In the genomic region with DNA sequence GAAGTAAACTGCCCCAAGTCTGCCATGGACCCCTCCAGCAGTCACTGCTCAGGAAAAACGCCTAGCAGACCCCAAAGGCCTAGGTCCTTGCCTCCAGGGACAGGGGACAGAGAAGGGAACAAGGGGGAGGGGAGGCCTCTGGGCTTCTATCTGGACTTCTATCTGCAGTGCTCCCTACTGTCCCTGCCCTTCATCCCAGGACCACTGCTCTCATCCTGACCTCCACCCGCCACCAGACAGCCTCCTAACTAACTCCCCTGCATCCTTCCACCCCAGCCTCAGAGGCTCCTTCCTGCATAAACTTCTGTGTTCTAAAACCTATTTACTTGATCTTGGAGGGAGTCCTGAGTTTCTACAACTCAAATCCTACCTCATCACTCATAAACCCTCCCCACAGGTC, we compare ENCODE assay signal across 2 cellular contexts.
TF ChIP-seq lines count a peak whose summit lies in the region.

No MANE protein-coding gene starts in this region.

TF ChIP-seq in HepG2, 621 proteins besides CTCF, POLR2A, EP300 and RAD21:
- TF ChIP-seq ZNF263 (CRISPR knock-in tag; IDR thresholded peaks at IDR 0.05): peak; percentile 66; the same call in 1 of the 2 replicates
- TF ChIP-seq ZNF253 (CRISPR knock-in tag; IDR thresholded peaks at IDR 0.05; ENCODE audit: borderline replicate concordance): no peak

TF ChIP-seq in WTC11, 78 proteins besides CTCF, POLR2A, EP300 and RAD21:
- TF ChIP-seq PRRX2 (CRISPR knock-in tag; IDR thresholded peaks at IDR 0.05) (no peak), FOXJ3 (CRISPR knock-in tag; IDR thresholded peaks at IDR 0.05; ENCODE audit: borderline replicate concordance) (no peak), FOXP1 (CRISPR knock-in tag; IDR thresholded peaks at IDR 0.05; ENCODE audit: borderline replicate concordance) (no peak), ATF1 (CRISPR knock-in tag; IDR thresholded peaks at IDR 0.05) (no peak), CREB1 (CRISPR knock-in tag; IDR thresholded peaks at IDR 0.05) (no peak)
- TF ChIP-seq, protein P1, sequence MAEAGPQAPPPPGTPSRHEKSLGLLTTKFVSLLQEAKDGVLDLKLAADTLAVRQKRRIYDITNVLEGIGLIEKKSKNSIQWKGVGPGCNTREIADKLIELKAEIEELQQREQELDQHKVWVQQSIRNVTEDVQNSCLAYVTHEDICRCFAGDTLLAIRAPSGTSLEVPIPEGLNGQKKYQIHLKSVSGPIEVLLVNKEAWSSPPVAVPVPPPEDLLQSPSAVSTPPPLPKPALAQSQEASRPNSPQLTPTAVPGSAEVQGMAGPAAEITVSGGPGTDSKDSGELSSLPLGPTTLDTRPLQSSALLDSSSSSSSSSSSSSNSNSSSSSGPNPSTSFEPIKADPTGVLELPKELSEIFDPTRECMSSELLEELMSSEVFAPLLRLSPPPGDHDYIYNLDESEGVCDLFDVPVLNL (CRISPR knock-in tag; IDR thresholded peaks at IDR 0.05; ENCODE audit: borderline replicate concordance, low read depth): no peak
- TF ChIP-seq, protein P2, sequence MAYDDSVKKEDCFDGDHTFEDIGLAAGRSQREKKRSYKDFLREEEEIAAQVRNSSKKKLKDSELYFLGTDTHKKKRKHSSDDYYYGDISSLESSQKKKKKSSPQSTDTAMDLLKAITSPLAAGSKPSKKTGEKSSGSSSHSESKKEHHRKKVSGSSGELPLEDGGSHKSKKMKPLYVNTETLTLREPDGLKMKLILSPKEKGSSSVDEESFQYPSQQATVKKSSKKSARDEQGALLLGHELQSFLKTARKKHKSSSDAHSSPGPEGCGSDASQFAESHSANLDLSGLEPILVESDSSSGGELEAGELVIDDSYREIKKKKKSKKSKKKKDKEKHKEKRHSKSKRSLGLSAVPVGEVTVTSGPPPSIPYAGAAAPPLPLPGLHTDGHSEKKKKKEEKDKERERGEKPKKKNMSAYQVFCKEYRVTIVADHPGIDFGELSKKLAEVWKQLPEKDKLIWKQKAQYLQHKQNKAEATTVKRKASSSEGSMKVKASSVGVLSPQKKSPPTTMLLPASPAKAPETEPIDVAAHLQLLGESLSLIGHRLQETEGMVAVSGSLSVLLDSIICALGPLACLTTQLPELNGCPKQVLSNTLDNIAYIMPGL (CRISPR knock-in tag; IDR thresholded peaks at IDR 0.05): no peak
- TF ChIP-seq, protein P3, sequence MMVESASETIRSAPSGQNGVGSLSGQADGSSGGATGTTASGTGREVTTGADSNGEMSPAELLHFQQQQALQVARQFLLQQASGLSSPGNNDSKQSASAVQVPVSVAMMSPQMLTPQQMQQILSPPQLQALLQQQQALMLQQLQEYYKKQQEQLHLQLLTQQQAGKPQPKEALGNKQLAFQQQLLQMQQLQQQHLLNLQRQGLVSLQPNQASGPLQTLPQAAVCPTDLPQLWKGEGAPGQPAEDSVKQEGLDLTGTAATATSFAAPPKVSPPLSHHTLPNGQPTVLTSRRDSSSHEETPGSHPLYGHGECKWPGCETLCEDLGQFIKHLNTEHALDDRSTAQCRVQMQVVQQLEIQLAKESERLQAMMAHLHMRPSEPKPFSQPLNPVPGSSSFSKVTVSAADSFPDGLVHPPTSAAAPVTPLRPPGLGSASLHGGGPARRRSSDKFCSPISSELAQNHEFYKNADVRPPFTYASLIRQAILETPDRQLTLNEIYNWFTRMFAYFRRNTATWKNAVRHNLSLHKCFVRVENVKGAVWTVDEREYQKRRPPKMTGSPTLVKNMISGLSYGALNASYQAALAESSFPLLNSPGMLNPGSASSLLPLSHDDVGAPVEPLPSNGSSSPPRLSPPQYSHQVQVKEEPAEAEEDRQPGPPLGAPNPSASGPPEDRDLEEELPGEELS (CRISPR knock-in tag; IDR thresholded peaks at IDR 0.05): no peak
